In genomic region chr10:3109196-3109595, GRCh38 we compare ENCODE assay signal across 2 cellular contexts.
TF ChIP-seq lines count a peak whose summit lies in the region.

No MANE protein-coding gene starts in this region.

TF ChIP-seq in A549, 52 proteins besides CTCF, POLR2A, EP300 and RAD21:
- TF ChIP-seq ZFP36 (IDR thresholded peaks at IDR 0.05; ENCODE audit: borderline replicate concordance, partially characterized antibody) (no peak), POLR2AphosphoS2 (conservative IDR thresholded peaks at IDR 0.05; ENCODE audit: low read length) (no peak), JUN (IDR thresholded peaks at IDR 0.05) (no peak), EHF (CRISPR knock-in tag; IDR thresholded peaks at IDR 0.05) (no peak), KDM1A (IDR thresholded peaks at IDR 0.05; ENCODE audit: low read depth) (no peak), HDAC2 (IDR thresholded peaks at IDR 0.05) (no peak), HES2 (IDR thresholded peaks at IDR 0.05) (no peak), FOSL2 (IDR thresholded peaks at IDR 0.05) (no peak), FOSL2 (CRISPR knock-in tag; IDR thresholded peaks at IDR 0.05) (no peak), HEYL (CRISPR knock-in tag; IDR thresholded peaks at IDR 0.05) (no peak), HOXB13 (CRISPR knock-in tag; IDR thresholded peaks at IDR 0.05; ENCODE audit: low read depth) (no peak), NFE2L2 (conservative IDR thresholded peaks at IDR 0.05; ENCODE audit: low read length) (no peak), SMC3 (IDR thresholded peaks at IDR 0.05) (no peak), HOXA7 (CRISPR knock-in tag; IDR thresholded peaks at IDR 0.05) (no peak), HOXB5 (CRISPR knock-in tag; IDR thresholded peaks at IDR 0.05) (no peak), RARB (CRISPR knock-in tag; IDR thresholded peaks at IDR 0.05) (no peak), ZSCAN20 (CRISPR knock-in tag; IDR thresholded peaks at IDR 0.05) (no peak)
- TF ChIP-seq, protein P1, sequence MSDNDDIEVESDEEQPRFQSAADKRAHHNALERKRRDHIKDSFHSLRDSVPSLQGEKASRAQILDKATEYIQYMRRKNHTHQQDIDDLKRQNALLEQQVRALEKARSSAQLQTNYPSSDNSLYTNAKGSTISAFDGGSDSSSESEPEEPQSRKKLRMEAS (IDR thresholded peaks at IDR 0.05), result no peak
TF ChIP-seq in A549: peak in this region for 0.

TF ChIP-seq in IMR-90, 13 proteins besides CTCF, POLR2A, EP300 and RAD21:
- TF ChIP-seq, protein P2, sequence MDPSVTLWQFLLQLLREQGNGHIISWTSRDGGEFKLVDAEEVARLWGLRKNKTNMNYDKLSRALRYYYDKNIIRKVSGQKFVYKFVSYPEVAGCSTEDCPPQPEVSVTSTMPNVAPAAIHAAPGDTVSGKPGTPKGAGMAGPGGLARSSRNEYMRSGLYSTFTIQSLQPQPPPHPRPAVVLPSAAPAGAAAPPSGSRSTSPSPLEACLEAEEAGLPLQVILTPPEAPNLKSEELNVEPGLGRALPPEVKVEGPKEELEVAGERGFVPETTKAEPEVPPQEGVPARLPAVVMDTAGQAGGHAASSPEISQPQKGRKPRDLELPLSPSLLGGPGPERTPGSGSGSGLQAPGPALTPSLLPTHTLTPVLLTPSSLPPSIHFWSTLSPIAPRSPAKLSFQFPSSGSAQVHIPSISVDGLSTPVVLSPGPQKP (IDR thresholded peaks at IDR 0.05; ENCODE audit: borderline replicate concordance, low read depth, low read length), result no peak
- TF ChIP-seq CEBPB (IDR thresholded peaks at IDR 0.05; ENCODE audit: low read depth, low read length) (no peak), FOS (IDR thresholded peaks at IDR 0.05; ENCODE audit: low read depth, low read length) (no peak), RCOR1 (IDR thresholded peaks at IDR 0.05; ENCODE audit: insufficient replicate concordance, low read length) (no peak), NFE2L2 (IDR thresholded peaks at IDR 0.05; ENCODE audit: low read depth, low read length) (no peak), USF2 (IDR thresholded peaks at IDR 0.05; ENCODE audit: low read depth, low read length) (no peak), MXI1 (IDR thresholded peaks at IDR 0.05; ENCODE audit: borderline replicate concordance, low read depth, low read length) (no peak), MAFK (IDR thresholded peaks at IDR 0.05; ENCODE audit: low read depth, low read length) (no peak), BHLHE40 (IDR thresholded peaks at IDR 0.05; ENCODE audit: low read depth, low read length) (no peak), SMC3 (IDR thresholded peaks at IDR 0.05; ENCODE audit: low read depth, low read length) (no peak), MAZ (IDR thresholded peaks at IDR 0.05; ENCODE audit: borderline replicate concordance, low read depth, low read length) (no peak), RFX5 (IDR thresholded peaks at IDR 0.05; ENCODE audit: low read depth, low read length) (no peak)
